In genomic region chr3:45659661-45660566, GRCh38 we compare ENCODE assay signal across 8 cellular contexts. TPM values are rescaled to one million over a fixed set of nuclear protein-coding genes. Genes with fewer than 3 reads are reported as not detected.
A peak's percentile ranks its signal among the peaks of the same experiment; 100 is the strongest.
DNase-seq lines count a peak whose midpoint lies in the region; ATAC-seq and TF ChIP-seq lines count a peak whose summit lies in the region.

No MANE protein-coding gene starts in this region.

- no peak for ATAC-seq in activated CD4-positive, alpha-beta T cell treated with anti-CD3 and anti-CD28 coated beads for 36 hours
- ATAC-seq in HG02642 (IDR thresholded peaks at IDR 0.05; ENCODE audit: poor library complexity, unreplicated experiment) = no peak

- H3K9me3 Mint-ChIP-seq in activated CD4-positive, alpha-beta T cell treated with anti-CD3 and anti-CD28 coated beads for 36 hours (ENCODE audit: low read depth) = no peaks in the 10 kb centered on the region
- H3K9me3 Mint-ChIP-seq in neural crest cell = no peaks in the 10 kb centered on the region

- TF ChIP-seq CTCF in fibroblast of lung (conservative IDR thresholded peaks at IDR 0.05 in 1 of 2, IDR thresholded peaks at IDR 0.05 in 1 of 2; ENCODE audit: low read depth in 1 of 2, low read length in 2 of 2) (peak; percentile 99), neural crest cell (conservative IDR thresholded peaks at IDR 0.05) (peak; percentile 79)

- no peaks in the 10 kb centered on the region for H3K9me3 ChIP-seq in fibroblast of lung (ENCODE audit: control insufficient read depth, insufficient read depth, low read depth, low read length)

- no peak overlapping the region for H3K9ac ChIP-seq in fibroblast of lung (ENCODE audit: insufficient read depth, low read length)

- peak; percentile 57 for DNase-seq in activated CD4-positive, alpha-beta T cell treated with anti-CD3 and anti-CD28 coated beads for 36 hours
- DNase-seq in activated CD4-positive, alpha-beta T cell treated with anti-CD3 and anti-CD28 coated beads for 1 hour = no peak
- DNase-seq in NCI-H2029 treated with DMSO at 0.1 percent for 48 hours (lab: John Stamatoyannopoulos, UW) (peak; percentile 37), activated T-cell treated with anti-CD3 and anti-CD28 coated beads for 4 hours (peak; percentile 35), fibroblast of lung (ENCODE audit: low read depth in 2 of 2) (peak; percentile 79 to 95), neural crest cell (ENCODE audit: low read depth, low spot score) (peak; percentile 73), NCI-H128 (lab: John Stamatoyannopoulos, UW; ENCODE audit: unreplicated experiment) (no peak)

- H3K27ac Mint-ChIP-seq in activated CD4-positive, alpha-beta T cell treated with anti-CD3 and anti-CD28 coated beads for 36 hours = no peak overlapping the region
- H3K27ac Mint-ChIP-seq in neural crest cell (ENCODE audit: unreplicated experiment) = no peak overlapping the region

- H2AFZ ChIP-seq in fibroblast of lung (ENCODE audit: low read length) = no peak overlapping the region

- peaks cover 32% of the 10 kb centered on the region for H3K79me2 ChIP-seq in fibroblast of lung (ENCODE audit: control insufficient read depth, insufficient read depth, low read length)

- no peak overlapping the region for H3K4me3 ChIP-seq in fibroblast of lung (replicated peaks in 1 of 4; ENCODE audit: control extremely low read depth in 1 of 4, insufficient read depth in 1 of 4, low read depth in 3 of 4, low read length in 4 of 4)

- H3K36me3 ChIP-seq in fibroblast of lung (ENCODE audit: control insufficient read depth, insufficient read depth, low read length) = no peaks in the 10 kb centered on the region

- H3K4me3 Mint-ChIP-seq in activated CD4-positive, alpha-beta T cell treated with anti-CD3 and anti-CD28 coated beads for 36 hours = no peak overlapping the region
- H3K4me3 Mint-ChIP-seq in neural crest cell = no peak overlapping the region

- no peaks in the 10 kb centered on the region for H3K27me3 Mint-ChIP-seq in activated CD4-positive, alpha-beta T cell treated with anti-CD3 and anti-CD28 coated beads for 36 hours
- no peaks in the 10 kb centered on the region for H3K27me3 Mint-ChIP-seq in neural crest cell (ENCODE audit: low read depth)

- no peak overlapping the region for H3K4me2 ChIP-seq in fibroblast of lung (ENCODE audit: extremely low read depth, insufficient read depth, low read length)

- H3K4me1 ChIP-seq in fibroblast of lung (ENCODE audit: control insufficient read depth, extremely low read depth, insufficient read depth, low read length) = peaks cover 25% of the 10 kb centered on the region

- POLR2A ChIA-PET in activated CD4-positive, alpha-beta T cell treated with anti-CD3 and anti-CD28 coated beads for 36 hours (lab: Charles Lee) = interaction anchor here (0.6 to 0.7 kb wide), 5 partner anchors 8 to 880 kb away, joined by 3 to 5 read pairs (median 3); no protein-coding TSS in a partner anchor

- H3K27me3 ChIP-seq in fibroblast of lung (ENCODE audit: control insufficient read depth, insufficient read depth, low read length) = no peaks in the 10 kb centered on the region

- peak overlapping the region; percentile 49 for H3K27ac ChIP-seq in fibroblast of lung (ENCODE audit: insufficient read depth, low read length)

- peaks cover 4% of the 10 kb centered on the region for H3K36me3 Mint-ChIP-seq in activated CD4-positive, alpha-beta T cell treated with anti-CD3 and anti-CD28 coated beads for 36 hours (ENCODE audit: low read depth)
- H3K36me3 Mint-ChIP-seq in neural crest cell (ENCODE audit: low read depth) = no peaks in the 10 kb centered on the region

- CTCF ChIA-PET in activated CD4-positive, alpha-beta T cell treated with anti-CD3 and anti-CD28 coated beads for 36 hours (lab: Charles Lee) = interaction anchor here (0.6 to 3.8 kb wide), 77 partner anchors 10 to 1370 kb away, joined by 3 to 40 read pairs (median 4); partner anchors contain the start of gene SACM1L

- intact Hi-C loops in activated CD4-positive, alpha-beta T cell treated with anti-CD3 and anti-CD28 coated beads for 36 hours (cut with DNase I, micrococcal nuclease) = loop anchor here (1.0 to 5.0 kb wide), 3 partner anchors 133 to 433 kb away; partner anchors contain the start of gene TMEM158 (in 1 of the 2)

- H4K20me1 ChIP-seq in fibroblast of lung (ENCODE audit: control insufficient read depth, extremely low read depth, insufficient read depth, low read length) = no peaks in the 10 kb centered on the region

- peaks cover 19% of the 10 kb centered on the region for H3K4me1 Mint-ChIP-seq in activated CD4-positive, alpha-beta T cell treated with anti-CD3 and anti-CD28 coated beads for 36 hours
- H3K4me1 Mint-ChIP-seq in neural crest cell = peaks cover 9% of the 10 kb centered on the region

RNA-seq across cellular contexts. Expression of gene SACM1L, which starts 29.3 kb away (rescaled TPM):
- 10 to 100 TPM; 34.2 to 51.8 TPM for total RNA-seq in activated CD4-positive, alpha-beta T cell treated with anti-CD3 and anti-CD28 coated beads for 36 hours
- total RNA-seq in fibroblast of lung = 30.0 and 41.8 TPM in 2 replicates
- 27.1 and 33.3 TPM in 2 replicates for polyA plus RNA-seq in fibroblast of lung
- 23.3 and 27.6 TPM in 2 replicates for polyA plus RNA-seq in fibroblast of lung (2012)
- polyA minus RNA-seq in fibroblast of lung (ENCODE audit: low replicate concordance) = 5.0 and 5.6 TPM in 2 replicates
- 44.1 and 45.7 TPM in 2 replicates for total RNA-seq in neural crest cell

Comparison
In these comparisons a context has a peak if more than half of its experiments do, and no peak if none do; other contexts are left out.
1. DNase-seq: peak in activated CD4-positive, alpha-beta T cell treated with anti-CD3 and anti-CD28 coated beads for 36 hours (single experiment), NCI-H2029 treated with DMSO at 0.1 percent for 48 hours (single experiment), activated T-cell treated with anti-CD3 and anti-CD28 coated beads for 4 hours (single experiment), fibroblast of lung (2 of 2) and neural crest cell (single experiment); none in activated CD4-positive, alpha-beta T cell treated with anti-CD3 and anti-CD28 coated beads for 1 hour (single experiment) and NCI-H128 (single experiment).